ENCODE assay signal across 1 cellular context in genomic region chr13:32036131-32036695, GRCh38.
TF ChIP-seq lines count a peak whose summit lies in the region.

No MANE protein-coding gene starts in this region.

TF ChIP-seq in GM23338, 12 proteins besides CTCF, POLR2A, EP300 and RAD21 (continued from another document):
- TF ChIP-seq ZNF331 (CRISPR knock-in tag; IDR thresholded peaks at IDR 0.05; ENCODE audit: low read depth) (no peak), EZH2phosphoT487 (IDR thresholded peaks at IDR 0.05; ENCODE audit: unreplicated experiment) (no peak), ETS1 (IDR thresholded peaks at IDR 0.05) (no peak), STAT1 (IDR thresholded peaks at IDR 0.05; ENCODE audit: unreplicated experiment) (no peak), JUNB (IDR thresholded peaks at IDR 0.05; ENCODE audit: unreplicated experiment) (no peak)
